In the genomic region with DNA sequence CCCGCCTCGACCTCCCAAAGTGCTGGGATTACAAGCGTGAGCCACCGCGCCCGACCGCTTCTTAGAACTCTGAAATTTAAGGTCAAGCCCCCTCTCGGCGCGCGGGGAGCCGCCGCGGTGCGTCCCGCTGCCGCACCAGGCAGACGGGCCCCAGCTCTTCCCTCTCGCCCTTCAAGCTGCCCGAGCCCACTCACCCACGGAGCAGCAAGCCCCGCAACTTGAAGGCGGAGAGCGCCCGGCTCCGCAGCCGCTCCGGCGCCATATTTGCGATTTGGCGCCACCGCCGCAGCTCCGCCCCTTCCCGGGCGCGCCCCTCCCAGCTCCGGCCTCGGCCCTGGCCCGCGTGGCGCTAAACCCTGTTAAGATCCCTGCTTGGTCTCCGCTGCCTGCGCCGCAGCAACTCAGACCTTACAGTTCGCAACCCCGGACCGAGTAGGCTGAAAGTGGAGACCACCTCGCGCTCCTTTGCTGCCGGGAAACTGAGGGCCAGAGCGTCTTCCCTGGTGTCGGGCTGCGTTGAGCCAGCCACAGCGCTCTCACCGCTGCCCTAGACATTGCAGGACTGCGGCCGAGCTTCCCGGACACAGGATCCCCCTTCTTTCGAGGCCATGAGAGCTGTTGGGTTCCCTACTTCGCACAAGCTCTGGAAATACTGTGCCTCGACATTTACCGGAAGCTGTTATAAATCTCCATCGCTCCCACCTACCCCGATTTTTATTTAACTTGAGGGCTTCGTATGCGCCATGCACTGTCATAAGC, we compare ENCODE assay signal across 8 cellular contexts. TPM values are rescaled to one million over a fixed set of nuclear protein-coding genes. Genes with fewer than 3 reads are reported as not detected.
DNase-seq lines count a peak whose midpoint lies in the region; ATAC-seq and TF ChIP-seq lines count a peak whose summit lies in the region.

A gene with protein sequence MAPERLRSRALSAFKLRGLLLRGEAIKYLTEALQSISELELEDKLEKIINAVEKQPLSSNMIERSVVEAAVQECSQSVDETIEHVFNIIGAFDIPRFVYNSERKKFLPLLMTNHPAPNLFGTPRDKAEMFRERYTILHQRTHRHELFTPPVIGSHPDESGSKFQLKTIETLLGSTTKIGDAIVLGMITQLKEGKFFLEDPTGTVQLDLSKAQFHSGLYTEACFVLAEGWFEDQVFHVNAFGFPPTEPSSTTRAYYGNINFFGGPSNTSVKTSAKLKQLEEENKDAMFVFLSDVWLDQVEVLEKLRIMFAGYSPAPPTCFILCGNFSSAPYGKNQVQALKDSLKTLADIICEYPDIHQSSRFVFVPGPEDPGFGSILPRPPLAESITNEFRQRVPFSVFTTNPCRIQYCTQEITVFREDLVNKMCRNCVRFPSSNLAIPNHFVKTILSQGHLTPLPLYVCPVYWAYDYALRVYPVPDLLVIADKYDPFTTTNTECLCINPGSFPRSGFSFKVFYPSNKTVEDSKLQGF (minus strand): TSS at position 273 of the 759 bp plus-strand sequence. CDS start 11 bp downstream, at position 262.

- no peak for TF ChIP-seq POLR2A in prostate gland (IDR thresholded peaks at IDR 0.05)

- DNase-seq in NCI-H1092 (lab: John Stamatoyannopoulos, UW) (peak; percentile 77), amniotic epithelial cell (ENCODE audit: low read depth) (peak; percentile 56), left ventricle myocardium superior (peak; percentile 86), prostate gland (ENCODE audit: low spot score) (peak; percentile 51), ureter (ENCODE audit: low spot score) (peak; percentile 67)

- H3K27me3 ChIP-seq in prostate gland (replicated peaks; ENCODE audit: insufficient read depth): no peaks in the 10 kb centered on the region

- H3K9me3 ChIP-seq in prostate gland: no peaks in the 10 kb centered on the region

- intact Hi-C loops in T-helper 1 cell treated with Interleukin-12 subunit alpha and Interleukin-12 subunit beta and Interleukin-4 antibody, amounts not matched to agents 30 ng/mL and 1 ng/mL, for 36 hours (cut with micrococcal nuclease): loop anchor here (1.0 to 5.0 kb wide), 8 partner anchors 54 to 624 kb away; a partner anchor contains a TSS
- intact Hi-C loops in left ventricle myocardium superior (cut with micrococcal nuclease): no loop called here
- intact Hi-C loops in prostate gland (cut with DNase I): no loop called here

- WGBS in prostate gland: 5% methylated on average over 55 of the region's 67 CpGs

- no peak for TF ChIP-seq CTCF in GM12875 (IDR thresholded peaks at IDR 0.05; ENCODE audit: borderline replicate concordance, insufficient read depth, low read depth, low read length)
- TF ChIP-seq CTCF in prostate gland (IDR thresholded peaks at IDR 0.05): peak in 1 of 4 experiments; percentile 7

- no peaks in the 10 kb centered on the region for H3K4me1 ChIP-seq in prostate gland (replicated peaks)

- ATAC-seq in HG02588 (IDR thresholded peaks at IDR 0.05; ENCODE audit: unreplicated experiment) (peak; percentile 78), left ventricle myocardium superior (peak; percentile 88)

- peak within 1 kb of the TSS; percentile 74 to 77 for H3K27ac ChIP-seq in prostate gland

- peak within 1 kb of the TSS; percentile 91 for H3K4me3 ChIP-seq in GM12875 (ENCODE audit: low read depth, low read length)
- H3K4me3 ChIP-seq in prostate gland: peak within 1 kb of the TSS; percentile 47 to 48

- H3K36me3 ChIP-seq in prostate gland: no peaks in the 10 kb centered on the region

RNA-seq across cellular contexts. Expression of the gene that starts here (rescaled TPM):
- 23.9 and 25.5 TPM in 2 replicates for total RNA-seq in T-helper 1 cell treated with Interleukin-12 subunit alpha and Interleukin-12 subunit beta and Interleukin-4 antibody, amounts not matched to agents 30 ng/mL and 1 ng/mL, for 36 hours
- total RNA-seq in left ventricle myocardium superior: 0.40 TPM
- 1 to 10 TPM; 3.2 to 5.8 TPM for total RNA-seq in prostate gland
- total RNA-seq in ureter: 4.6 TPM

Comparison
In these comparisons a context has a peak if more than half of its experiments do, and no peak if none do; other contexts are left out.
1. Peak in every context shown above with its lines: DNase-seq, ATAC-seq, H3K4me3 ChIP-seq and H3K27ac ChIP-seq.
2. Peak in DNase-seq and ATAC-seq in left ventricle myocardium superior; RNA of the gene not detected or under 1 TPM.